ENCODE assay signal across 1 cellular context in genomic region chr2:99488999-99489757, GRCh38.
A peak's percentile ranks its signal among the peaks of the same experiment; 100 is the strongest.
TF ChIP-seq lines count a peak whose summit lies in the region.

No MANE protein-coding gene starts in this region.

TF ChIP-seq in K562, 482 proteins besides CTCF, POLR2A, EP300 and RAD21 (continued from another document):
- TF ChIP-seq, protein P1, sequence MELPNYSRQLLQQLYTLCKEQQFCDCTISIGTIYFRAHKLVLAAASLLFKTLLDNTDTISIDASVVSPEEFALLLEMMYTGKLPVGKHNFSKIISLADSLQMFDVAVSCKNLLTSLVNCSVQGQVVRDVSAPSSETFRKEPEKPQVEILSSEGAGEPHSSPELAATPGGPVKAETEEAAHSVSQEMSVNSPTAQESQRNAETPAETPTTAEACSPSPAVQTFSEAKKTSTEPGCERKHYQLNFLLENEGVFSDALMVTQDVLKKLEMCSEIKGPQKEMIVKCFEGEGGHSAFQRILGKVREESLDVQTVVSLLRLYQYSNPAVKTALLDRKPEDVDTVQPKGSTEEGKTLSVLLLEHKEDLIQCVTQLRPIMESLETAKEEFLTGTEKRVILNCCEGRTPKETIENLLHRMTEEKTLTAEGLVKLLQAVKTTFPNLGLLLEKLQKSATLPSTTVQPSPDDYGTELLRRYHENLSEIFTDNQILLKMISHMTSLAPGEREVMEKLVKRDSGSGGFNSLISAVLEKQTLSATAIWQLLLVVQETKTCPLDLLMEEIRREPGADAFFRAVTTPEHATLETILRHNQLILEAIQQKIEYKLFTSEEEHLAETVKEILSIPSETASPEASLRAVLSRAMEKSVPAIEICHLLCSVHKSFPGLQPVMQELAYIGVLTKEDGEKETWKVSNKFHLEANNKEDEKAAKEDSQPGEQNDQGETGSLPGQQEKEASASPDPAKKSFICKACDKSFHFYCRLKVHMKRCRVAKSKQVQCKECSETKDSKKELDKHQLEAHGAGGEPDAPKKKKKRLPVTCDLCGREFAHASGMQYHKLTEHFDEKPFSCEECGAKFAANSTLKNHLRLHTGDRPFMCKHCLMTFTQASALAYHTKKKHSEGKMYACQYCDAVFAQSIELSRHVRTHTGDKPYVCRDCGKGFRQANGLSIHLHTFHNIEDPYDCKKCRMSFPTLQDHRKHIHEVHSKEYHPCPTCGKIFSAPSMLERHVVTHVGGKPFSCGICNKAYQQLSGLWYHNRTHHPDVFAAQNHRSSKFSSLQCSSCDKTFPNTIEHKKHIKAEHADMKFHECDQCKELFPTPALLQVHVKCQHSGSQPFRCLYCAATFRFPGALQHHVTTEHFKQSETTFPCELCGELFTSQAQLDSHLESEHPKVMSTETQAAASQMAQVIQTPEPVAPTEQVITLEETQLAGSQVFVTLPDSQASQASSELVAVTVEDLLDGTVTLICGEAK (IDR thresholded peaks at IDR 0.05): peak; percentile 45; the same call in 1 of the 2 replicates
- TF ChIP-seq, protein P1 (CRISPR knock-in tag; IDR thresholded peaks at IDR 0.05): no peak
- TF ChIP-seq ZNF217 (CRISPR knock-in tag; IDR thresholded peaks at IDR 0.05): no peak
